ENCODE assay signal across 25 cellular contexts in genomic region chr2:187874786-187875185, GRCh38.
"Had no signal": no experiment of that assay in that cellular context is flagged by ENCODE, and none has a peak within 500 bp of the region (broad histone marks: within the 10 kb centered on the region; RNA-seq: fewer than 3 reads in every experiment).

No MANE protein-coding gene starts in this region.

- H3K27ac Mint-ChIP-seq: activated CD4-positive, alpha-beta memory T cell treated with anti-CD3 and anti-CD28 coated beads, Interleukin-2, amount 10 ng/mL, durations not matched to agents 7 days and 5 days; activated CD4-positive, alpha-beta T cell treated with anti-CD3 and anti-CD28 coated beads, Interleukin-2, amount 10 ng/mL, durations not matched to agents 7 days and 5 days; activated T-cell treated with anti-CD3 and anti-CD28 coated beads, Interleukin-2, amount 50 U/mL, for 24 hours; naive thymus-derived CD8-positive, alpha-beta T cell; neural progenitor cell; WTC11 had no signal

- ATAC-seq: foreskin keratinocyte; heart right ventricle; left ventricle myocardium superior; naive thymus-derived CD8-positive, alpha-beta T cell; WTC11 had no signal

- H3K9me3 ChIP-seq: right atrium auricular region, spleen, tibial nerve had no signal

- H3K27me3 Mint-ChIP-seq: activated CD4-positive, alpha-beta memory T cell treated with anti-CD3 and anti-CD28 coated beads, Interleukin-2, amount 10 ng/mL, durations not matched to agents 7 days and 5 days; activated CD4-positive, alpha-beta T cell treated with anti-CD3 and anti-CD28 coated beads, Interleukin-2, amount 10 ng/mL, durations not matched to agents 7 days and 5 days; activated T-cell treated with anti-CD3 and anti-CD28 coated beads, Interleukin-2, amount 50 U/mL, for 24 hours; central memory CD8-positive, alpha-beta T cell had no signal

- H3K36me3 ChIP-seq: heart right ventricle, neural progenitor cell, right atrium auricular region, spleen, tibial nerve had no signal

- H3K9me3 Mint-ChIP-seq: activated CD4-positive, alpha-beta memory T cell treated with anti-CD3 and anti-CD28 coated beads, Interleukin-2, amount 10 ng/mL, durations not matched to agents 7 days and 5 days; activated CD4-positive, alpha-beta T cell treated with anti-CD3 and anti-CD28 coated beads, Interleukin-2, amount 10 ng/mL, durations not matched to agents 7 days and 5 days; neural progenitor cell had no signal

- H3K4me1 ChIP-seq: foreskin keratinocyte, heart right ventricle, neural progenitor cell, right atrium auricular region, spleen had no signal

- H3K4me3 Mint-ChIP-seq: activated CD4-positive, alpha-beta memory T cell treated with anti-CD3 and anti-CD28 coated beads, Interleukin-2, amount 10 ng/mL, durations not matched to agents 7 days and 5 days; activated CD4-positive, alpha-beta T cell treated with anti-CD3 and anti-CD28 coated beads, Interleukin-2, amount 10 ng/mL, durations not matched to agents 7 days and 5 days; activated T-cell treated with anti-CD3 and anti-CD28 coated beads, Interleukin-2, amount 50 U/mL, for 24 hours; central memory CD8-positive, alpha-beta T cell; naive thymus-derived CD8-positive, alpha-beta T cell; neural progenitor cell; WTC11 had no signal

- H3K4me2 ChIP-seq: neural progenitor cell had no signal

- H3K9ac ChIP-seq: neural progenitor cell had no signal

- H3K27me3 ChIP-seq: foreskin keratinocyte, heart right ventricle, neural progenitor cell, right atrium auricular region, spleen, tibial nerve had no signal

- H3K4me1 Mint-ChIP-seq: activated CD4-positive, alpha-beta memory T cell treated with anti-CD3 and anti-CD28 coated beads, Interleukin-2, amount 10 ng/mL, durations not matched to agents 7 days and 5 days; activated CD4-positive, alpha-beta T cell treated with anti-CD3 and anti-CD28 coated beads, Interleukin-2, amount 10 ng/mL, durations not matched to agents 7 days and 5 days; central memory CD8-positive, alpha-beta T cell; naive thymus-derived CD8-positive, alpha-beta T cell; neural progenitor cell had no signal

- H3K36me3 Mint-ChIP-seq: naive thymus-derived CD8-positive, alpha-beta T cell; neural progenitor cell had no signal

- H3K4me3 ChIP-seq: heart right ventricle, neural progenitor cell, right atrium auricular region, spleen, tibial nerve had no signal

- H3K27ac ChIP-seq: epithelial cell of prostate, foreskin keratinocyte, heart right ventricle, neural progenitor cell, right atrium auricular region, spleen, tibial nerve had no signal

- DNase-seq: activated CD4-positive, alpha-beta memory T cell treated with anti-CD3 and anti-CD28 coated beads, Interleukin-2, amount 10 ng/mL, durations not matched to agents 7 days and 5 days; activated CD4-positive, alpha-beta T cell treated with anti-CD3 and anti-CD28 coated beads for 1 hour; activated CD4-positive, alpha-beta T cell treated with anti-CD3 and anti-CD28 coated beads, Interleukin-2, amount 10 ng/mL, durations not matched to agents 7 days and 5 days; activated CD8-positive, alpha-beta memory T cell treated with anti-CD3 and anti-CD28 coated beads, Interleukin-2, amount 50 U/mL, for 48 hours; activated gamma-delta T cell; activated naive CD4-positive, alpha-beta T cell treated with anti-CD3 and anti-CD28 coated beads, Interleukin-2, amount 50 U/mL, for 16 hours; activated T-cell treated with anti-CD3 and anti-CD28 coated beads, Interleukin-2, amount 50 U/mL, for 24 hours; dermis blood vessel endothelial cell; effector CD4-positive, alpha-beta T cell; foreskin keratinocyte; heart right ventricle; islet precursor cell; left cardiac atrium; left ventricle myocardium superior; naive thymus-derived CD8-positive, alpha-beta T cell; occipital lobe; spleen; stimulated activated naive CD4-positive, alpha-beta T cell treated with Interleukin-2 at 50 U/mL for 16 hours; T-helper 2 cell had no signal
